Comparison of ENCODE assay signal across 18 cellular contexts in the genomic region with DNA sequence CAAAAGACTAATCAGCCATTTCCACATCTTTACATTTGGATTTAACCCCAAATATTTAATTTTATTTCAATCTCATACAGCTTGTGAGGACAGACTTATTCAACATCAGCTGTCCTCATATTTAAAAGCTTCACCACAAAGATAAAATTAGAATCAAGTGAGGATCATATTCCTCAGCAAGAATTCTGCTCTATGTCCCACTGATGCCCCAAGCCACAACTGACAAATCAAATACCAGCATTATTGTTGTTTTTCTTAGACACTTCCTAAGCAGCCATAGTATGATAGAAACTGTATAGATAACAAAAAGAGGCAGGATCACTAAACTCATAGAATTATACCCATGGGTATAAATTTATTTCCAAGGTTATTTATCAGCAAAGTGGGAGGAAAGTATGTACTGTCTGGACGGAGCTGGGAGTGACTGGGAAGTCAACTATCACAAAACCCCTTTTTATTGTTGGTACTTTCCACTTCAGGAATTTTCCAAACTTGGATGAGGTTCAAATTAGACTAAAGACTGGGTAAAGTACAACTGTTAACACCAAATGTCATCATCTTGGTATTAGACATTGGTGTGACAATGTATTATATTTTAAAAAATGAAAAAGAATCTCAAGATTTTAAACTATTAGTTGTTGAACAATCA. TPM values are rescaled to one million over a fixed set of nuclear protein-coding genes. Genes with fewer than 3 reads are reported as not detected.
A peak's percentile ranks its signal among the peaks of the same experiment; 100 is the strongest.
DNase-seq lines count a peak whose midpoint lies in the region; ATAC-seq, FAIRE-seq and TF ChIP-seq lines count a peak whose summit lies in the region.
"Had no signal": no experiment of that assay in that cellular context is flagged by ENCODE, and none has a peak within 500 bp of the region (broad histone marks: within the 10 kb centered on the region; RNA-seq: fewer than 3 reads in every experiment).

No MANE protein-coding gene starts in this region.

- H2AFZ ChIP-seq in SK-N-SH (ENCODE audit: low read depth) = no peak overlapping the region

- intact Hi-C loops in esophagus muscularis mucosa (cut with DNase I) (no loop called here), sciatic nerve (cut with DNase I) (no loop called here), natural killer cell (cut with micrococcal nuclease) (no loop called here)

- no peaks in the 10 kb centered on the region for H3K9me3 Mint-ChIP-seq in nephron
- H3K9me3 Mint-ChIP-seq in natural killer cell = no peaks in the 10 kb centered on the region
- H3K9me3 Mint-ChIP-seq: WTC11 had no signal

- peak overlapping the region in 2 of 3 experiments; percentile 0 to 63 for H3K4me3 Mint-ChIP-seq in nephron
- no peak overlapping the region for H3K4me3 Mint-ChIP-seq in natural killer cell
- H3K4me3 Mint-ChIP-seq: T-helper 17 cell, WTC11 had no signal

- peaks cover 14% of the 10 kb centered on the region for H3F3A ChIP-seq in SK-N-SH (replicated peaks; ENCODE audit: insufficient read depth)

- FAIRE-seq in frontal cortex (lab: Jason Lieb, UNC) = no peak

- no peaks in the 10 kb centered on the region for H3K9me2 ChIP-seq in SK-N-SH

- H3K4me3 ChIP-seq in SK-N-SH (ENCODE audit: low read depth in 2 of 2, low read length in 1 of 2) (no peak overlapping the region), esophagus muscularis mucosa (no peak overlapping the region), thoracic aorta (no peak overlapping the region)
- H3K4me3 ChIP-seq: BLaER1 treated with 17β-estradiol and CSF1 and Interleukin-3, amounts not matched to agents 10 nM and 100 nM had no signal

- H3K27ac ChIP-seq in SK-N-SH (ENCODE audit: low read depth in 2 of 2, low read length in 1 of 2) (peak overlapping the region; percentile 68 to 82; a peak in 3 of 4 replicates), esophagus muscularis mucosa (replicated peaks in 1 of 4) (peak overlapping the region; percentile 70 to 80 (median 78)), thoracic aorta (peak overlapping the region; percentile 69 to 74)
- H3K27ac ChIP-seq: BLaER1 treated with 17β-estradiol and CSF1 and Interleukin-3, amounts not matched to agents 10 nM and 100 nM had no signal

- peak overlapping the region; percentile 49 to 73 (median 55) for H3K27ac Mint-ChIP-seq in nephron
- H3K27ac Mint-ChIP-seq in natural killer cell = no peak overlapping the region
- H3K27ac Mint-ChIP-seq: T-helper 17 cell, WTC11 had no signal

- TF ChIP-seq CTCF in SK-N-SH (IDR thresholded peaks at IDR 0.05) (no peak), esophagus muscularis mucosa (IDR thresholded peaks at IDR 0.05) (no peak), nephron (IDR thresholded peaks at IDR 0.05; ENCODE audit: unreplicated experiment in 3 of 3) (no peak), thoracic aorta (IDR thresholded peaks at IDR 0.05) (no peak), natural killer cell (IDR thresholded peaks at IDR 0.05) (no peak)

- H3K27me3 ChIP-seq in SK-N-SH (ENCODE audit: insufficient read depth) (no peaks in the 10 kb centered on the region), esophagus muscularis mucosa (no peaks in the 10 kb centered on the region), thoracic aorta (replicated peaks; ENCODE audit: insufficient read depth) (no peaks in the 10 kb centered on the region)
- H3K27me3 ChIP-seq: BLaER1 treated with 17β-estradiol and CSF1 and Interleukin-3, amounts not matched to agents 10 nM and 100 nM had no signal

- DNase-seq in SK-N-SH (no peak), esophagus muscularis mucosa (ENCODE audit: extremely low spot score) (no peak), thoracic aorta (ENCODE audit: low spot score) (no peak), sciatic nerve (ENCODE audit: low spot score) (no peak), frontal cortex (ENCODE audit: low spot score in 2 of 2) (no peak), natural killer cell (no peak)
- DNase-seq: aorta; DMS79 treated with DMSO at 0.1 percent for 48 hours; effector memory CD4-positive, alpha-beta T cell; Karpas-422; mammary epithelial cell; NCI-H1417 treated with DMSO at 0.1 percent for 48 hours; stimulated activated CD4-positive, alpha-beta T cell treated with anti-CD3 and anti-CD28 coated beads, Interleukin-15, amount 100 ng/mL, for 24 hours; T-helper 17 cell had no signal

- POLR2A ChIA-PET in SK-N-SH (lab: Yijun Ruan, JAX) = no interaction called here

- H3K79me2 ChIP-seq in SK-N-SH (ENCODE audit: insufficient read depth) = no peaks in the 10 kb centered on the region

- WGBS in SK-N-SH (ENCODE audit: low lambda C conversion rate) = 60% methylated on average over 1 of the region's 1 CpG
- WGBS in esophagus muscularis mucosa = 41% methylated on average over 1 of the region's 1 CpG

- H4K20me1 ChIP-seq in SK-N-SH (ENCODE audit: insufficient read depth) = no peaks in the 10 kb centered on the region
- H4K20me1 ChIP-seq: BLaER1 treated with 17β-estradiol and CSF1 and Interleukin-3, amounts not matched to agents 10 nM and 100 nM had no signal

- no peaks in the 10 kb centered on the region for H3K9me3 ChIP-seq in SK-N-SH
- H3K9me3 ChIP-seq in esophagus muscularis mucosa = no peaks in the 10 kb centered on the region
- no peaks in the 10 kb centered on the region for H3K9me3 ChIP-seq in thoracic aorta
- H3K9me3 ChIP-seq: BLaER1 treated with 17β-estradiol and CSF1 and Interleukin-3, amounts not matched to agents 10 nM and 100 nM had no signal

- H3K4me2 ChIP-seq in SK-N-SH = peak overlapping the region; percentile 37; the same call in 1 of the 2 replicates
- H3K4me2 ChIP-seq: BLaER1 treated with 17β-estradiol and CSF1 and Interleukin-3, amounts not matched to agents 10 nM and 100 nM had no signal

- H3K27me3 Mint-ChIP-seq in nephron (ENCODE audit: low read depth) (peaks cover 3% of the 10 kb centered on the region), natural killer cell (ENCODE audit: low read depth in 2 of 2) (no peaks in the 10 kb centered on the region)

- no peaks in the 10 kb centered on the region for H3K36me3 Mint-ChIP-seq in nephron (ENCODE audit: low read depth)
- no peaks in the 10 kb centered on the region for H3K36me3 Mint-ChIP-seq in natural killer cell
- H3K36me3 Mint-ChIP-seq: WTC11 had no signal

- TF ChIP-seq RAD21 in SK-N-SH (IDR thresholded peaks at IDR 0.05; ENCODE audit: low read length) = no peak

- H3K4me1 Mint-ChIP-seq in nephron = peaks cover 66% of the 10 kb centered on the region
- no peaks in the 10 kb centered on the region for H3K4me1 Mint-ChIP-seq in natural killer cell

- H3K36me3 ChIP-seq in SK-N-SH (replicated peaks in 1 of 2; ENCODE audit: control insufficient read depth in 1 of 2, insufficient read depth in 2 of 2, low read length in 1 of 2) (no peaks in the 10 kb centered on the region), esophagus muscularis mucosa (no peaks in the 10 kb centered on the region), thoracic aorta (no peaks in the 10 kb centered on the region)
- H3K36me3 ChIP-seq: BLaER1 treated with 17β-estradiol and CSF1 and Interleukin-3, amounts not matched to agents 10 nM and 100 nM had no signal

- no peak for ATAC-seq in thoracic aorta (ENCODE audit: insufficient number of reproducible peaks, low FRiP score, low read depth)
- no peak for ATAC-seq in sciatic nerve
- no peak for ATAC-seq in natural killer cell
- ATAC-seq: T-helper 17 cell, WTC11 had no signal

- peak; percentile 33 to 64; a peak in 2 of 4 replicates for TF ChIP-seq EP300 in SK-N-SH (IDR thresholded peaks at IDR 0.05; ENCODE audit: borderline replicate concordance in 1 of 2, low read depth in 1 of 2, low read length in 1 of 2)
- no peak for TF ChIP-seq EP300 in esophagus muscularis mucosa (IDR thresholded peaks at IDR 0.05)

- H3K9ac ChIP-seq in SK-N-SH = no peak overlapping the region
- H3K9ac ChIP-seq: BLaER1 treated with 17β-estradiol and CSF1 and Interleukin-3, amounts not matched to agents 10 nM and 100 nM had no signal

- CTCF ChIA-PET in SK-N-SH (lab: Yijun Ruan, JAX) = interaction anchor here (0.9 to 3.0 kb wide), 3 partner anchors 12 to 208 kb away, joined by 4 to 13 read pairs (median 5); no protein-coding TSS in a partner anchor

- H3K4me1 ChIP-seq in SK-N-SH (ENCODE audit: control insufficient read depth in 1 of 2, insufficient read depth in 2 of 2, low read depth in 1 of 2, low read length in 1 of 2) = peaks cover 3 to 32% of the 10 kb centered on the region in 2 experiments; a peak in 3 of 4 replicates
- H3K4me1 ChIP-seq in esophagus muscularis mucosa = peaks cover 35 to 72% (median 53%) of the 10 kb centered on the region in 4 donors
- peaks cover 31 to 58% of the 10 kb centered on the region in 2 donors for H3K4me1 ChIP-seq in thoracic aorta (ENCODE audit: control insufficient read depth in 1 of 2, low read depth in 2 of 2)

- no peak for TF ChIP-seq POLR2A in esophagus muscularis mucosa (IDR thresholded peaks at IDR 0.05; ENCODE audit: low read depth)

TF ChIP-seq in SK-N-SH, 30 proteins besides CTCF, POLR2A, EP300 and RAD21 (continues in another document):
- TF ChIP-seq, protein P1, sequence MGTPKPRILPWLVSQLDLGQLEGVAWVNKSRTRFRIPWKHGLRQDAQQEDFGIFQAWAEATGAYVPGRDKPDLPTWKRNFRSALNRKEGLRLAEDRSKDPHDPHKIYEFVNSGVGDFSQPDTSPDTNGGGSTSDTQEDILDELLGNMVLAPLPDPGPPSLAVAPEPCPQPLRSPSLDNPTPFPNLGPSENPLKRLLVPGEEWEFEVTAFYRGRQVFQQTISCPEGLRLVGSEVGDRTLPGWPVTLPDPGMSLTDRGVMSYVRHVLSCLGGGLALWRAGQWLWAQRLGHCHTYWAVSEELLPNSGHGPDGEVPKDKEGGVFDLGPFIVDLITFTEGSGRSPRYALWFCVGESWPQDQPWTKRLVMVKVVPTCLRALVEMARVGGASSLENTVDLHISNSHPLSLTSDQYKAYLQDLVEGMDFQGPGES (IDR thresholded peaks at IDR 0.05; ENCODE audit: low read depth, low read length) = no peak
- TF ChIP-seq EZH2phosphoT487 (IDR thresholded peaks at IDR 0.05; ENCODE audit: borderline replicate concordance, low read depth) = no peak
- 0 out of 2 replicates have a peak, but pooled peaks have one; percentile 15 for TF ChIP-seq JUND (IDR thresholded peaks at IDR 0.05)
- no peak for TF ChIP-seq ELF1 (IDR thresholded peaks at IDR 0.05)
- TF ChIP-seq MXI1 (IDR thresholded peaks at IDR 0.05; ENCODE audit: low read depth, low read length) = no peak

RNA-seq across cellular contexts. Expression of a gene that starts 29.8 kb away (rescaled TPM):
- polyA plus RNA-seq in SK-N-SH (2012; rRNA removed) = 0.02 and 0.06 TPM in 2 replicates
- polyA plus RNA-seq in SK-N-SH (2012; cell fraction: cytosol; rRNA removed) = 0.01 and 0.10 TPM in 2 replicates
- 0.13 and 0.30 TPM in 2 replicates for polyA plus RNA-seq in SK-N-SH (2012; cell fraction: nucleus; rRNA removed)
- total RNA-seq in esophagus muscularis mucosa (10 to 100 TPM; 19.4 to 35.6 (median 30.0) TPM), thoracic aorta (10 to 100 TPM; 16.3 to 16.4 TPM), sciatic nerve (10.9 TPM), frontal cortex (not detected), natural killer cell (not detected)
- total RNA-seq: fibroblast of villous mesenchyme, T-helper 17 cell, WTC11 had no signal

RNA-seq across cellular contexts. Expression of a gene that starts 51.4 kb away (rescaled TPM):
- 0.11 and 0.26 TPM in 2 replicates for polyA plus RNA-seq in SK-N-SH (2012; rRNA removed)
- polyA plus RNA-seq in SK-N-SH (2012; cell fraction: cytosol; rRNA removed) = 0.09 and 0.10 TPM in 2 replicates
- 0.15 and 0.32 TPM in 2 replicates for polyA plus RNA-seq in SK-N-SH (2012; cell fraction: nucleus; rRNA removed)
- total RNA-seq in esophagus muscularis mucosa (under 1 TPM in 1 of 4 donors, not detected in 3; 0.39 TPM), thoracic aorta (not detected), sciatic nerve (not detected), frontal cortex (not detected), natural killer cell (under 1 TPM in 1 of 3 donors, not detected in 2; 0.78 TPM)
- total RNA-seq: aorta, fibroblast of villous mesenchyme, mammary epithelial cell, T-helper 17 cell, WTC11 had no signal
- polyA plus RNA-seq: aorta, mammary epithelial cell had no signal

Comparison
In these comparisons a context has a peak if more than half of its experiments do, and no peak if none do; other contexts are left out.
1. H3K27ac Mint-ChIP-seq: peak in nephron (3 of 3); none in natural killer cell (0 of 2).
2. RNA of a gene that starts 29.8 kb away (total RNA-seq): 19.4 to 35.6 TPM in esophagus muscularis mucosa, 16.3 to 16.4 TPM in thoracic aorta and 10.9 TPM in sciatic nerve (single experiment); not detected in frontal cortex (single experiment) and not detected in natural killer cell; every median in the first group is over 10 times any median in the second.
3. Peak in every context shown above with its lines, with median percentiles within 50 percentile points of each other: H3K27ac ChIP-seq.